Comparison of ENCODE assay signal across 16 cellular contexts in the genomic region with DNA sequence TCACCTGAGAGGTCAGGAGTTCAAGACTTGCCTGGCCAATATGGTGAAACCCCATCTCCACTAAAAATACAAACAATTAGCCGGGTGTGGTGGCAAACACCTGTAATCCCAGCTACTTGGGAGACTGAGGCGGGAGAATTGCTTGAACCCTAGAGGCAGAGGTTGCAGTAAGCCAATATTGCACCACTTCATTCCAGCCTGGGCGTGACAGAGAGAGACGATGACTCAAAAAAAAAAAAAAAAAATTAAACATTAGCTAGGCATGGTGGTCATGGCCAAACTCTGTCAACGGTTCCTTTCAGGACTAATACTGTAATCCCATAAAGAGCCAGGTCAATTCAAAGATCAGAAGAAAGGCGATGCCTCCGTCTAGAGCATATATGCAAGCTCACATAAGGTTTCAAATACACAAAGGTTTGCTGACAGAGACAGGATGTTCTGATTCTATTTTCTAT. TPM values are rescaled to one million over a fixed set of nuclear protein-coding genes. Genes with fewer than 3 reads are reported as not detected.
DNase-seq lines count a peak whose midpoint lies in the region; ATAC-seq and TF ChIP-seq lines count a peak whose summit lies in the region.
"Had no signal": no experiment of that assay in that cellular context is flagged by ENCODE, and none has a peak within 500 bp of the region (broad histone marks: within the 10 kb centered on the region; RNA-seq: fewer than 3 reads in every experiment).

No MANE protein-coding gene starts in this region.

- no peak for ATAC-seq in activated CD8-positive, alpha-beta T cell treated with anti-CD3 and anti-CD28 coated beads for 36 hours
- no peak for ATAC-seq in stimulated activated effector memory CD8-positive, alpha-beta T cell treated with anti-CD3 and anti-CD28 coated beads, Interleukin-12 subunit alpha, Interleukin-12 subunit beta, amount 100 ng/mL, for 72 hours
- no peak for ATAC-seq in GM21825 (IDR thresholded peaks at IDR 0.05; ENCODE audit: unreplicated experiment)
- ATAC-seq: Panc1 had no signal

- CTCF ChIA-PET in activated naive CD4-positive, alpha-beta T cell treated with anti-CD3 and anti-CD28 coated beads, Interleukin-2, amount 10 ng/mL, durations not matched to agents 7 days and 5 days (lab: Charles Lee), result interaction anchor here (0.9 to 1.9 kb wide), 5 partner anchors 8 to 56 kb away, joined by 3 to 5 read pairs (median 4); partner anchors contain the start of gene UBALD2
- CTCF ChIA-PET in activated CD8-positive, alpha-beta T cell treated with anti-CD3 and anti-CD28 coated beads for 36 hours (lab: Charles Lee), result interaction anchor here (0.9 to 2.7 kb wide), 9 partner anchors 33 to 117 kb away, joined by 3 to 9 read pairs (median 4); no protein-coding TSS in a partner anchor

- H3K27ac Mint-ChIP-seq in activated naive CD4-positive, alpha-beta T cell treated with anti-CD3 and anti-CD28 coated beads, Interleukin-2, amount 10 ng/mL, durations not matched to agents 7 days and 5 days, result peak overlapping the region; percentile 79
- peak overlapping the region; percentile 32 for H3K27ac Mint-ChIP-seq in activated CD8-positive, alpha-beta T cell treated with anti-CD3 and anti-CD28 coated beads for 36 hours
- H3K27ac Mint-ChIP-seq in stimulated activated effector memory CD8-positive, alpha-beta T cell treated with anti-CD3 and anti-CD28 coated beads, Interleukin-12 subunit alpha, Interleukin-12 subunit beta, amount 100 ng/mL, for 72 hours, result no peak overlapping the region
- no peak overlapping the region for H3K27ac Mint-ChIP-seq in osteocyte (ENCODE audit: unreplicated experiment)

- peaks cover 73% of the 10 kb centered on the region for H3K4me1 Mint-ChIP-seq in activated naive CD4-positive, alpha-beta T cell treated with anti-CD3 and anti-CD28 coated beads, Interleukin-2, amount 10 ng/mL, durations not matched to agents 7 days and 5 days
- peaks cover 56% of the 10 kb centered on the region for H3K4me1 Mint-ChIP-seq in activated CD8-positive, alpha-beta T cell treated with anti-CD3 and anti-CD28 coated beads for 36 hours (ENCODE audit: low read depth)
- H3K4me1 Mint-ChIP-seq in stimulated activated effector memory CD8-positive, alpha-beta T cell treated with anti-CD3 and anti-CD28 coated beads, Interleukin-12 subunit alpha, Interleukin-12 subunit beta, amount 100 ng/mL, for 72 hours, result peaks cover 42% of the 10 kb centered on the region
- peaks cover 7% of the 10 kb centered on the region for H3K4me1 Mint-ChIP-seq in osteocyte (ENCODE audit: unreplicated experiment)

- DNase-seq in activated naive CD4-positive, alpha-beta T cell treated with anti-CD3 and anti-CD28 coated beads, Interleukin-2, amount 10 ng/mL, durations not matched to agents 7 days and 5 days, result no peak
- DNase-seq in activated naive CD4-positive, alpha-beta T cell (lab: John Stamatoyannopoulos, UW), result no peak
- DNase-seq in activated CD8-positive, alpha-beta T cell treated with anti-CD3 and anti-CD28 coated beads for 36 hours, result no peak
- DNase-seq in kidney tubule cell (ENCODE audit: low spot score) (peak; percentile 64), NCI-H345 treated with DMSO at 0.1 percent for 48 hours (lab: John Stamatoyannopoulos, UW; ENCODE audit: unreplicated experiment) (no peak), osteocyte (ENCODE audit: extremely low spot score, unreplicated experiment) (no peak)
- DNase-seq in stimulated activated effector memory CD8-positive, alpha-beta T cell treated with anti-CD3 and anti-CD28 coated beads, Interleukin-12 subunit alpha, Interleukin-12 subunit beta, amount 100 ng/mL, for 72 hours (ENCODE audit: low spot score in 2 of 2), result no peak
- DNase-seq: activated CD8-positive, alpha-beta memory T cell treated with anti-CD3 and anti-CD28 coated beads for 24 hours; DMS153; dorsolateral prefrontal cortex; NCI-H1105 treated with DMSO at 0.1 percent for 48 hours; NCI-H446; posterior cingulate gyrus; stimulated activated CD4-positive, alpha-beta T cell treated with anti-CD3 and anti-CD28 coated beads, Interleukin-1b, Interleukin-23, amount 100 ng/mL, for 48 hours had no signal

- POLR2A ChIA-PET in activated CD8-positive, alpha-beta T cell treated with anti-CD3 and anti-CD28 coated beads for 36 hours (lab: Charles Lee), result interaction anchor here (0.8 to 29.4 kb wide), 6 partner anchors 9 to 45 kb away, joined by 3 to 960 read pairs (median 4); partner anchors contain the start of gene UBALD2

- H3K9me3 Mint-ChIP-seq in activated naive CD4-positive, alpha-beta T cell treated with anti-CD3 and anti-CD28 coated beads, Interleukin-2, amount 10 ng/mL, durations not matched to agents 7 days and 5 days, result peaks cover 2% of the 10 kb centered on the region
- peaks cover 2% of the 10 kb centered on the region for H3K9me3 Mint-ChIP-seq in activated CD8-positive, alpha-beta T cell treated with anti-CD3 and anti-CD28 coated beads for 36 hours
- peaks cover 3% of the 10 kb centered on the region for H3K9me3 Mint-ChIP-seq in stimulated activated effector memory CD8-positive, alpha-beta T cell treated with anti-CD3 and anti-CD28 coated beads, Interleukin-12 subunit alpha, Interleukin-12 subunit beta, amount 100 ng/mL, for 72 hours
- H3K9me3 Mint-ChIP-seq in osteocyte (ENCODE audit: unreplicated experiment), result no peaks in the 10 kb centered on the region

- intact Hi-C loops in activated CD8-positive, alpha-beta T cell treated with anti-CD3 and anti-CD28 coated beads for 36 hours (cut with micrococcal nuclease), result no loop called here

- TF ChIP-seq CTCF in activated CD8-positive, alpha-beta T cell treated with anti-CD3 and anti-CD28 coated beads for 36 hours (IDR thresholded peaks at IDR 0.05), result no peak
- TF ChIP-seq CTCF in osteocyte (IDR thresholded peaks at IDR 0.05), result no peak

- H3K27me3 Mint-ChIP-seq in activated naive CD4-positive, alpha-beta T cell treated with anti-CD3 and anti-CD28 coated beads, Interleukin-2, amount 10 ng/mL, durations not matched to agents 7 days and 5 days, result no peaks in the 10 kb centered on the region
- H3K27me3 Mint-ChIP-seq in activated CD8-positive, alpha-beta T cell treated with anti-CD3 and anti-CD28 coated beads for 36 hours, result no peaks in the 10 kb centered on the region
- peaks cover 35% of the 10 kb centered on the region for H3K27me3 Mint-ChIP-seq in osteocyte (ENCODE audit: unreplicated experiment)

- peak overlapping the region; percentile 87 for H3K4me3 Mint-ChIP-seq in activated naive CD4-positive, alpha-beta T cell treated with anti-CD3 and anti-CD28 coated beads, Interleukin-2, amount 10 ng/mL, durations not matched to agents 7 days and 5 days
- H3K4me3 Mint-ChIP-seq in activated CD8-positive, alpha-beta T cell treated with anti-CD3 and anti-CD28 coated beads for 36 hours, result peak overlapping the region; percentile 78
- H3K4me3 Mint-ChIP-seq in stimulated activated effector memory CD8-positive, alpha-beta T cell treated with anti-CD3 and anti-CD28 coated beads, Interleukin-12 subunit alpha, Interleukin-12 subunit beta, amount 100 ng/mL, for 72 hours, result peak overlapping the region; percentile 58
- H3K4me3 Mint-ChIP-seq in osteocyte (ENCODE audit: unreplicated experiment), result no peak overlapping the region

- H3K36me3 Mint-ChIP-seq in activated naive CD4-positive, alpha-beta T cell treated with anti-CD3 and anti-CD28 coated beads, Interleukin-2, amount 10 ng/mL, durations not matched to agents 7 days and 5 days, result peaks cover 48% of the 10 kb centered on the region
- H3K36me3 Mint-ChIP-seq in activated CD8-positive, alpha-beta T cell treated with anti-CD3 and anti-CD28 coated beads for 36 hours (ENCODE audit: low read depth), result peaks cover 12% of the 10 kb centered on the region
- H3K36me3 Mint-ChIP-seq in stimulated activated effector memory CD8-positive, alpha-beta T cell treated with anti-CD3 and anti-CD28 coated beads, Interleukin-12 subunit alpha, Interleukin-12 subunit beta, amount 100 ng/mL, for 72 hours, result no peaks in the 10 kb centered on the region
- no peaks in the 10 kb centered on the region for H3K36me3 Mint-ChIP-seq in osteocyte (ENCODE audit: unreplicated experiment)

RNA-seq across cellular contexts. Expression of gene RNF157, which starts 2.4 kb away (rescaled TPM):
- 10 to 100 TPM; 37.2 to 44.5 TPM for total RNA-seq in activated CD8-positive, alpha-beta T cell treated with anti-CD3 and anti-CD28 coated beads for 36 hours
- 0.73 and 0.99 TPM in 2 replicates for total RNA-seq in osteocyte

RNA-seq across cellular contexts. Expression of gene UBALD2, which starts 27.3 kb away (rescaled TPM):
- 100 to 1,000 TPM; 267 to 270 TPM for total RNA-seq in activated CD8-positive, alpha-beta T cell treated with anti-CD3 and anti-CD28 coated beads for 36 hours
- total RNA-seq in osteocyte, result 30.1 and 32.2 TPM in 2 replicates

Comparison
In these comparisons a context has a peak if more than half of its experiments do, and no peak if none do; other contexts are left out.
1. H3K27ac Mint-ChIP-seq: peak in activated naive CD4-positive, alpha-beta T cell treated with anti-CD3 and anti-CD28 coated beads, Interleukin-2, amount 10 ng/mL, durations not matched to agents 7 days and 5 days (single experiment) and activated CD8-positive, alpha-beta T cell treated with anti-CD3 and anti-CD28 coated beads for 36 hours (single experiment); none in stimulated activated effector memory CD8-positive, alpha-beta T cell treated with anti-CD3 and anti-CD28 coated beads, Interleukin-12 subunit alpha, Interleukin-12 subunit beta, amount 100 ng/mL, for 72 hours (single experiment) and osteocyte (single experiment).
2. RNA of gene RNF157, which starts 2.4 kb away (total RNA-seq): 37.2 to 44.5 TPM in activated CD8-positive, alpha-beta T cell treated with anti-CD3 and anti-CD28 coated beads for 36 hours; 0.73 to 0.99 TPM in osteocyte; every median in the first group is over 10 times any median in the second.